Comparison of ENCODE assay signal across 1 cellular context in the genomic region with DNA sequence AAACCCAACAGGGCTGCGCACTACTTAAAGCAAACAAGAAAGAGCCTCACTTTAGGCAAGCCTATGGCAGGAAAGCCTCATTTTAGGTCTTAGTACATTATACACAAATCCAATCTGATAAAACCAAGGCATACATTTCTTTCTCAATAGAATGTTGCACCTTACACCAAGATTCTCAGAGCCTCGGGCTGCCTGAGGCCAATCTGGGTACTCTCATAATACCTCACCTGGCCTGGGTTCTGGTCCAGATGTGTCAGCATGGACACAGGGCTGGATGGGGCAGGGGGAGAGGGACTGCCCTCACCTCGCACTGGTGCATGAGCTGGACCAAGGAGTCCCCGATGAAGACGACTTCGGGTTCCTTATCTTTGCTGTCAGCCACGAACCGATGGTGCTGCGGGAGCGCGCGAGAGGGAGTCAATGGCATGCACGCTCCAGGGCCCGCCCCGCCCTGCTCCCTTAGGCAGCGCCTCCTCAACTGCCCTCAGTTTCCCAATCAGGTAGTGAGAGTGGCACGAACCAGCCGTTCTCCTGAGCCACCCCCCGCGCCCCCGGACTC.
TF ChIP-seq lines count a peak whose summit lies in the region.

A gene with protein sequence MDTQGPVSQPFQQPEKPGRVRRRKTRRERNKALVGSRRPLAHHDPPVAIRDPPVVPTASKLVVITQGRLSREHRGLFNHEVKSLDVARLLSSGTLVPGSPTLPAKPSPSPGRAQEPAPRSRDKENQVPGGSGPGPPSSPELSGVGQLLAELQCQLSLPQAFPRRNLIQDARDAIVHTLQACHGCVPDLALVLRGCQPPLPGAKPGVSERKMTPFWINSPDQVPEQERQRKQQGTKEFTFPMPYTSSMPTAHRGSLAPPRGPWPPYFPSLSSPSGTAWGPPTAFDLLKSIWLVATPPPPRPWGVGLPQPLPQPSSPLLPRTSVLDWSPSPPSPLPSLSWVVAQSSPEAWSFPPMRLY (plus strand): TSS at position 487 of the 559 bp plus-strand sequence. CDS start 7,453 bp downstream, outside the sequence.

TF ChIP-seq in SK-N-SH treated with all-trans-retinoic acid at 6 μM for 48 hours, 23 proteins besides CTCF, POLR2A, EP300 and RAD21 (continued from another document):
- TF ChIP-seq, protein P1, sequence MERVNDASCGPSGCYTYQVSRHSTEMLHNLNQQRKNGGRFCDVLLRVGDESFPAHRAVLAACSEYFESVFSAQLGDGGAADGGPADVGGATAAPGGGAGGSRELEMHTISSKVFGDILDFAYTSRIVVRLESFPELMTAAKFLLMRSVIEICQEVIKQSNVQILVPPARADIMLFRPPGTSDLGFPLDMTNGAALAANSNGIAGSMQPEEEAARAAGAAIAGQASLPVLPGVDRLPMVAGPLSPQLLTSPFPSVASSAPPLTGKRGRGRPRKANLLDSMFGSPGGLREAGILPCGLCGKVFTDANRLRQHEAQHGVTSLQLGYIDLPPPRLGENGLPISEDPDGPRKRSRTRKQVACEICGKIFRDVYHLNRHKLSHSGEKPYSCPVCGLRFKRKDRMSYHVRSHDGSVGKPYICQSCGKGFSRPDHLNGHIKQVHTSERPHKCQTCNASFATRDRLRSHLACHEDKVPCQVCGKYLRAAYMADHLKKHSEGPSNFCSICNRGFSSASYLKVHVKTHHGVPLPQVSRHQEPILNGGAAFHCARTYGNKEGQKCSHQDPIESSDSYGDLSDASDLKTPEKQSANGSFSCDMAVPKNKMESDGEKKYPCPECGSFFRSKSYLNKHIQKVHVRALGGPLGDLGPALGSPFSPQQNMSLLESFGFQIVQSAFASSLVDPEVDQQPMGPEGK (CRISPR knock-in tag; IDR thresholded peaks at IDR 0.05; ENCODE audit: borderline replicate concordance): no peak
